9 cellular contexts compared by ENCODE assay signal in genomic region chr18:22558945-22559385, GRCh38.
DNase-seq lines count a peak whose midpoint lies in the region; ATAC-seq and TF ChIP-seq lines count a peak whose summit lies in the region.
"Had no signal": no experiment of that assay in that cellular context is flagged by ENCODE, and none has a peak within 500 bp of the region (broad histone marks: within the 10 kb centered on the region; RNA-seq: fewer than 3 reads in every experiment).

No MANE protein-coding gene starts in this region.

- H3K79me2 ChIP-seq in SK-N-SH (ENCODE audit: insufficient read depth) = no peaks in the 10 kb centered on the region

- no peaks in the 10 kb centered on the region for H3K36me3 ChIP-seq in SK-N-SH (replicated peaks in 1 of 2; ENCODE audit: control insufficient read depth in 1 of 2, insufficient read depth in 2 of 2, low read length in 1 of 2)
- no peaks in the 10 kb centered on the region for H3K36me3 ChIP-seq in mucosa of descending colon (ENCODE audit: low read depth)
- H3K36me3 ChIP-seq in urinary bladder (ENCODE audit: insufficient read depth) = no peaks in the 10 kb centered on the region

- no peaks in the 10 kb centered on the region for H3K9me3 Mint-ChIP-seq in endothelial cell (ENCODE audit: unreplicated experiment)

- H3K9me3 ChIP-seq in SK-N-SH = no peaks in the 10 kb centered on the region
- H3K9me3 ChIP-seq in mucosa of descending colon = no peaks in the 10 kb centered on the region

- H3F3A ChIP-seq in SK-N-SH (replicated peaks; ENCODE audit: insufficient read depth) = no peaks in the 10 kb centered on the region

- H3K27me3 ChIP-seq in SK-N-SH (ENCODE audit: insufficient read depth) = peaks cover 46% of the 10 kb centered on the region

- H3K4me1 Mint-ChIP-seq in endothelial cell (ENCODE audit: unreplicated experiment) = peaks cover 39% of the 10 kb centered on the region

- CTCF ChIA-PET in SK-N-SH (lab: Yijun Ruan, JAX) = no interaction called here
- CTCF ChIA-PET in GM10248 (lab: Yijun Ruan, JAX) = interaction anchor here (1.1 kb wide), 1 partner anchor 11 kb away, joined by 3 read pairs; no protein-coding TSS in a partner anchor

- no peak; the same call in 2 of the 3 replicates for ATAC-seq in SK-N-SH treated with all-trans-retinoic acid at 6 μM for 48 hours
- ATAC-seq in mucosa of descending colon = peak; percentile 31

- H3K9me2 ChIP-seq in SK-N-SH = no peaks in the 10 kb centered on the region

- no peaks in the 10 kb centered on the region for H3K36me3 Mint-ChIP-seq in endothelial cell (ENCODE audit: low read depth, unreplicated experiment)

- H3K27ac Mint-ChIP-seq in endothelial cell (ENCODE audit: unreplicated experiment) = peak overlapping the region; percentile 22

- WGBS in SK-N-SH (ENCODE audit: low lambda C conversion rate) = 2% methylated on average over 27 of the region's 28 CpGs
- WGBS in urinary bladder = under 1% methylated on average over 28 of the region's 28 CpGs

- H3K4me3 ChIP-seq in SK-N-SH (ENCODE audit: low read depth in 2 of 2, low read length in 1 of 2) (peak overlapping the region in 1 of 2 experiments; percentile 68; a peak in 2 of 4 replicates), mucosa of descending colon (no peak overlapping the region), urinary bladder (ENCODE audit: low read depth, low read length) (peak overlapping the region; percentile 50)

- DNase-seq in SK-N-SH (peak; percentile 33), endothelial cell (ENCODE audit: low spot score) (peak; percentile 49), mucosa of descending colon (peak; percentile 50 to 61 (median 54)), SKM-1 (lab: John Stamatoyannopoulos, UW; ENCODE audit: unreplicated experiment) (no peak), NCI-H1092 (lab: John Stamatoyannopoulos, UW) (no peak), GM10248 (ENCODE audit: extremely low spot score) (no peak)

- no peak overlapping the region for H2AFZ ChIP-seq in SK-N-SH (ENCODE audit: low read depth)

- H3K4me3 Mint-ChIP-seq in endothelial cell (ENCODE audit: unreplicated experiment) = peak overlapping the region; percentile 81

- H3K4me2 ChIP-seq in SK-N-SH = peak overlapping the region; percentile 85

- TF ChIP-seq CTCF in SK-N-SH (IDR thresholded peaks at IDR 0.05) = no peak
- no peak for TF ChIP-seq CTCF in endothelial cell (IDR thresholded peaks at IDR 0.05; ENCODE audit: unreplicated experiment)
- TF ChIP-seq CTCF in mucosa of descending colon (IDR thresholded peaks at IDR 0.05) = no peak
- no peak for TF ChIP-seq CTCF in GM10248 (IDR thresholded peaks at IDR 0.05; ENCODE audit: control extremely low read depth, extremely low read depth, low read depth, missing control alignments)

- no peak overlapping the region for H3K9ac ChIP-seq in SK-N-SH

- no peak for TF ChIP-seq RAD21 in SK-N-SH (IDR thresholded peaks at IDR 0.05; ENCODE audit: low read length)

- peaks cover 6 to 9% of the 10 kb centered on the region in 2 experiments; a peak in 2 of 4 replicates for H3K4me1 ChIP-seq in SK-N-SH (ENCODE audit: control insufficient read depth in 1 of 2, insufficient read depth in 2 of 2, low read depth in 1 of 2, low read length in 1 of 2)
- H3K4me1 ChIP-seq in mucosa of descending colon (ENCODE audit: low read depth) = peaks cover 7% of the 10 kb centered on the region
- H3K4me1 ChIP-seq in urinary bladder (ENCODE audit: insufficient read depth) = no peaks in the 10 kb centered on the region

- TF ChIP-seq EP300 in SK-N-SH (IDR thresholded peaks at IDR 0.05; ENCODE audit: borderline replicate concordance in 1 of 2, low read depth in 1 of 2, low read length in 1 of 2) = no peak

- POLR2A ChIA-PET in SK-N-SH (lab: Yijun Ruan, JAX) = no interaction called here
- POLR2A ChIA-PET in GM10248 (lab: Yijun Ruan, JAX) = interaction anchor here (0.7 kb wide), 1 partner anchor 705 kb away, joined by 3 read pairs; no protein-coding TSS in a partner anchor

- peaks cover 1% of the 10 kb centered on the region for H3K27me3 Mint-ChIP-seq in endothelial cell (ENCODE audit: unreplicated experiment)

- intact Hi-C loops in mucosa of descending colon (cut with DNase I, micrococcal nuclease) = no loop called here

- H3K27ac ChIP-seq in SK-N-SH (ENCODE audit: low read depth in 2 of 2, low read length in 1 of 2) (no peak overlapping the region), urinary bladder (ENCODE audit: low read depth) (no peak overlapping the region)
- H3K27ac ChIP-seq: C4-2B had no signal

- no peaks in the 10 kb centered on the region for H4K20me1 ChIP-seq in SK-N-SH (ENCODE audit: insufficient read depth)

TF ChIP-seq in SK-N-SH, 30 proteins besides CTCF, POLR2A, EP300 and RAD21:
- TF ChIP-seq CHD2 (IDR thresholded peaks at IDR 0.05; ENCODE audit: low read length, partially characterized antibody) (no peak), RXRA (IDR thresholded peaks at IDR 0.05; ENCODE audit: borderline replicate concordance, low read depth) (no peak), USF1 (IDR thresholded peaks at IDR 0.05; ENCODE audit: borderline replicate concordance, low read depth) (no peak), MAX (IDR thresholded peaks at IDR 0.05; ENCODE audit: low read depth) (no peak)

TF ChIP-seq in SK-N-SH treated with all-trans-retinoic acid at 6 μM for 48 hours, 23 proteins besides CTCF, POLR2A, EP300 and RAD21:
- TF ChIP-seq ZNF8 (CRISPR knock-in tag; IDR thresholded peaks at IDR 0.05) = no peak
- TF ChIP-seq POU6F1 (CRISPR knock-in tag; IDR thresholded peaks at IDR 0.05; ENCODE audit: borderline replicate concordance, low read depth) = no peak
- no peak for TF ChIP-seq PATZ1 (CRISPR knock-in tag; IDR thresholded peaks at IDR 0.05; ENCODE audit: borderline replicate concordance)
- no peak for TF ChIP-seq CSRNP3 (CRISPR knock-in tag; IDR thresholded peaks at IDR 0.05)
- no peak for TF ChIP-seq PPARA (CRISPR knock-in tag; IDR thresholded peaks at IDR 0.05; ENCODE audit: borderline replicate concordance)
- TF ChIP-seq ZFP3 (CRISPR knock-in tag; IDR thresholded peaks at IDR 0.05) = no peak

Comparison
In these comparisons a context has a peak if more than half of its experiments do, and no peak if none do; other contexts are left out.
1. DNase-seq: peak in SK-N-SH (single experiment), endothelial cell (single experiment) and mucosa of descending colon (3 of 3); none in SKM-1 (single experiment), NCI-H1092 (single experiment) and GM10248 (single experiment).